Comparison of ENCODE assay signal across 1 cellular context in the genomic region with DNA sequence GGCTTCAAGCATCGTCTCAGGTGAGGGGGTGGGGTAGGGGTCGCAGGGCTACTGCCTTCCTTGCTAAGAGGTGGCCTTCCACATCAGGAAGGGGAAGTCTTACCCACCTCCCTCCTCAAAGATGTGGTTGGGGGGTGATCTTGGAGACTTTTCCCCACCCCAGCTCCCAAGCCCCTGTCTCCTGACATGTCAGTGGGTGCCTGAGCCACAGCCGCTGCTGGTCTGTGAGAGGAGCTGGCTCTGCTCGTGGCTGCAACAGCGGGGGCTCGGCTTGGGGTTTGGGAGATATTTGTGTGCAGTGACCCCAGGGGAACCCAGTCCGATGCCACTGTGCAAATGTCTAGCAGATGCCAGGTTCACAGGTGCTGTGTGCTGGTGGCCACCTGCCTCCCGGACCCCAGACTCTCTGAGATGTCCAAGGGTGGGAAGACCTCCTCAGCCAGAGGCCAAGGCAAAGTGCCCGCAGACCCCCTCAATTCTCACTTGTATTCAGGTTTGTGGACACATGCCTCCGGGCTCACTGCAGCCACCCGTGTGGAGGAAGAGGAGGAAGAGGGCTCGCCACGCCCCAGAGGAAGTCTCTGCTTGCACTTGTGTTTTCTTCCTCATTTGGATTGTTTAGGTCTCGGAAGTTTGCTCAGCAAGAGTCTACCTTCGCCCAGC.
TF ChIP-seq lines count a peak whose summit lies in the region.

No MANE protein-coding gene starts in this region.

TF ChIP-seq in SK-N-SH, 30 proteins besides CTCF, POLR2A, EP300 and RAD21 (continued from another document):
- TF ChIP-seq, protein P1, sequence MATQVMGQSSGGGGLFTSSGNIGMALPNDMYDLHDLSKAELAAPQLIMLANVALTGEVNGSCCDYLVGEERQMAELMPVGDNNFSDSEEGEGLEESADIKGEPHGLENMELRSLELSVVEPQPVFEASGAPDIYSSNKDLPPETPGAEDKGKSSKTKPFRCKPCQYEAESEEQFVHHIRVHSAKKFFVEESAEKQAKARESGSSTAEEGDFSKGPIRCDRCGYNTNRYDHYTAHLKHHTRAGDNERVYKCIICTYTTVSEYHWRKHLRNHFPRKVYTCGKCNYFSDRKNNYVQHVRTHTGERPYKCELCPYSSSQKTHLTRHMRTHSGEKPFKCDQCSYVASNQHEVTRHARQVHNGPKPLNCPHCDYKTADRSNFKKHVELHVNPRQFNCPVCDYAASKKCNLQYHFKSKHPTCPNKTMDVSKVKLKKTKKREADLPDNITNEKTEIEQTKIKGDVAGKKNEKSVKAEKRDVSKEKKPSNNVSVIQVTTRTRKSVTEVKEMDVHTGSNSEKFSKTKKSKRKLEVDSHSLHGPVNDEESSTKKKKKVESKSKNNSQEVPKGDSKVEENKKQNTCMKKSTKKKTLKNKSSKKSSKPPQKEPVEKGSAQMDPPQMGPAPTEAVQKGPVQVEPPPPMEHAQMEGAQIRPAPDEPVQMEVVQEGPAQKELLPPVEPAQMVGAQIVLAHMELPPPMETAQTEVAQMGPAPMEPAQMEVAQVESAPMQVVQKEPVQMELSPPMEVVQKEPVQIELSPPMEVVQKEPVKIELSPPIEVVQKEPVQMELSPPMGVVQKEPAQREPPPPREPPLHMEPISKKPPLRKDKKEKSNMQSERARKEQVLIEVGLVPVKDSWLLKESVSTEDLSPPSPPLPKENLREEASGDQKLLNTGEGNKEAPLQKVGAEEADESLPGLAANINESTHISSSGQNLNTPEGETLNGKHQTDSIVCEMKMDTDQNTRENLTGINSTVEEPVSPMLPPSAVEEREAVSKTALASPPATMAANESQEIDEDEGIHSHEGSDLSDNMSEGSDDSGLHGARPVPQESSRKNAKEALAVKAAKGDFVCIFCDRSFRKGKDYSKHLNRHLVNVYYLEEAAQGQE (IDR thresholded peaks at IDR 0.05; ENCODE audit: low read depth, low read length) = no peak
- TF ChIP-seq GABPA (IDR thresholded peaks at IDR 0.05; ENCODE audit: low read depth) (no peak), ELF1 (IDR thresholded peaks at IDR 0.05) (no peak), NRF1 (IDR thresholded peaks at IDR 0.05; ENCODE audit: low read depth, low read length) (no peak), CHD2 (IDR thresholded peaks at IDR 0.05; ENCODE audit: low read length, partially characterized antibody) (no peak), SIN3A (IDR thresholded peaks at IDR 0.05; ENCODE audit: borderline replicate concordance, low read depth, low read length) (no peak), TEAD4 (IDR thresholded peaks at IDR 0.05; ENCODE audit: borderline replicate concordance, insufficient read depth) (no peak)
- TF ChIP-seq, protein P2, sequence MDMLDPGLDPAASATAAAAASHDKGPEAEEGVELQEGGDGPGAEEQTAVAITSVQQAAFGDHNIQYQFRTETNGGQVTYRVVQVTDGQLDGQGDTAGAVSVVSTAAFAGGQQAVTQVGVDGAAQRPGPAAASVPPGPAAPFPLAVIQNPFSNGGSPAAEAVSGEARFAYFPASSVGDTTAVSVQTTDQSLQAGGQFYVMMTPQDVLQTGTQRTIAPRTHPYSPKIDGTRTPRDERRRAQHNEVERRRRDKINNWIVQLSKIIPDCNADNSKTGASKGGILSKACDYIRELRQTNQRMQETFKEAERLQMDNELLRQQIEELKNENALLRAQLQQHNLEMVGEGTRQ (IDR thresholded peaks at IDR 0.05; ENCODE audit: borderline replicate concordance, low read depth, low read length) = no peak
- TF ChIP-seq, protein P3, sequence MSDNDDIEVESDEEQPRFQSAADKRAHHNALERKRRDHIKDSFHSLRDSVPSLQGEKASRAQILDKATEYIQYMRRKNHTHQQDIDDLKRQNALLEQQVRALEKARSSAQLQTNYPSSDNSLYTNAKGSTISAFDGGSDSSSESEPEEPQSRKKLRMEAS (IDR thresholded peaks at IDR 0.05; ENCODE audit: low read depth) = no peak
TF ChIP-seq in SK-N-SH: peak in this region for 0.
